In genomic region chr1:233547726-233548125, GRCh38 we compare ENCODE assay signal across 8 cellular contexts.
"Had no signal": no experiment of that assay in that cellular context is flagged by ENCODE, and none has a peak within 500 bp of the region (broad histone marks: within the 10 kb centered on the region; RNA-seq: fewer than 3 reads in every experiment).

No MANE protein-coding gene starts in this region.

- H3K27ac Mint-ChIP-seq: GM23338, H9, HFFc6 had no signal

- H3K27ac ChIP-seq: GM23248 had no signal

- H3K4me1 Mint-ChIP-seq: GM23338 had no signal

- DNase-seq: GM23248, GOT3, H7, H9, HCEC 1CT, HFFc6 had no signal

- ATAC-seq: GM23338, HCT116 had no signal

- H3K4me3 Mint-ChIP-seq: GM23338, H9, HFFc6 had no signal
